ENCODE assay signal across 35 cellular contexts in the genomic region with DNA sequence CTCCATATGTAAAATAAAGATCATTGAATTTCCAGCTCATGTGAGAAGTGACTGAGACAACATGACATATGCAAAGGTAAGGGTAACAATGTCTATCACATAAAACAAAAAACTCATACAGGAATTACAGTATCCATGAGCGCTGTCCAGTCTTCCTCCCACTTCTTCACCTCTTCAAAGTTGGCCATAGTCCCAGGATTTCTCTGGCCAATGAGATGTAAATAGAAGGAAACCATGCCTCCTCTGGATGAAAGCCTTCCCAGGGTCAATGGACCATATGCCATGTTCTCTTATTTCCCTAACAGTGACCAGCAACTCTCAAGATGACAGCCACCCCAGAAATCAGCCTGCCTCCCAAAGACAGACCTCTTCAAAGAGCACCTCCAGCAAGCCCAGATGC.
"Had no signal": no experiment of that assay in that cellular context is flagged by ENCODE, and none has a peak within 500 bp of the region (broad histone marks: within the 10 kb centered on the region; RNA-seq: fewer than 3 reads in every experiment).

No MANE protein-coding gene starts in this region.

- H3K36me3 ChIP-seq: adrenal gland, brain microvascular endothelial cell, breast epithelium had no signal

- H3K9me3 ChIP-seq: adrenal gland, body of pancreas, breast epithelium had no signal

- H3K4me1 ChIP-seq: adrenal gland, breast epithelium had no signal

- H3K4me3 ChIP-seq: adrenal gland, body of pancreas, breast epithelium had no signal

- DNase-seq: activated B cell treated with CpG ODN at 0.5 μM for 24 hours; activated CD4-positive, alpha-beta memory T cell treated with anti-CD3 and anti-CD28 coated beads for 36 hours; activated CD4-positive, alpha-beta T cell treated with anti-CD3 and anti-CD28 coated beads for 4 hours; activated CD4-positive, alpha-beta T cell treated with anti-CD3 and anti-CD28 coated beads, Interleukin-2, amount 10 ng/mL, durations not matched to agents 24 days and 14 days; activated CD4-positive, alpha-beta T cell treated with anti-CD3 and anti-CD28 coated beads, Interleukin-2, amount 50 U/mL, for 1 hour; activated CD4-positive, alpha-beta T cell treated with anti-CD3 and anti-CD28 coated beads, Interleukin-2, amount 50 U/mL, for 4 hours; activated CD4-positive, CD25-positive, alpha-beta regulatory T cell treated with anti-CD3 and anti-CD28 coated beads, Interleukin-2, amount 50 U/mL, for 72 hours; activated CD8-positive, alpha-beta memory T cell treated with anti-CD3 and anti-CD28 coated beads, Interleukin-2, amount 50 U/mL, for 4 hours; activated CD8-positive, alpha-beta T cell treated with anti-CD3 and anti-CD28 coated beads for 36 hours; activated effector memory CD4-positive, alpha-beta T cell treated with anti-CD3 and anti-CD28 coated beads, Interleukin-2, amount 50 U/mL, for 16 hours; activated gamma-delta T cell treated with Interleukin-2 at 50 U/mL for 16 hours; activated naive CD4-positive, alpha-beta T cell; activated naive CD4-positive, alpha-beta T cell treated with anti-CD3 and anti-CD28 coated beads for 36 hours; activated naive CD4-positive, alpha-beta T cell treated with anti-CD3 and anti-CD28 coated beads, Interleukin-2, amount 50 U/mL, for 16 hours; activated naive CD8-positive, alpha-beta T cell treated with anti-CD3 and anti-CD28 coated beads for 36 hours; activated T-cell treated with anti-CD3 and anti-CD28 coated beads for 4 hours; activated T-cell treated with anti-CD3 and anti-CD28 coated beads, Interleukin-2, amount 50 U/mL, for 1 hour; activated T-cell treated with anti-CD3 and anti-CD28 coated beads, Interleukin-2, amount 50 U/mL, for 4 hours; activated T-cell treated with anti-CD3 and anti-CD28 coated beads, Interleukin-2, amount 50 U/mL, for 72 hours; adrenal gland; amniotic stem cell; aorta; body of pancreas; brain microvascular endothelial cell; caudate nucleus; cerebellar nuclear complex; T-helper 1 cell; T-helper 2 cell; T-helper 9 cell had no signal

- ATAC-seq: activated CD8-positive, alpha-beta T cell treated with anti-CD3 and anti-CD28 coated beads for 36 hours; activated naive CD4-positive, alpha-beta T cell treated with anti-CD3 and anti-CD28 coated beads, Interleukin-2, amount 50 U/mL, for 72 hours; activated T-cell treated with anti-CD3 and anti-CD28 coated beads, Interleukin-2, amount 50 U/mL, for 4 hours; activated T-cell treated with anti-CD3 and anti-CD28 coated beads, Interleukin-2, amount 50 U/mL, for 72 hours; activated T-helper 17 cell treated with anti-CD3 and anti-CD28 coated beads, Interleukin-2, amount 50 U/mL, for 72 hours; body of pancreas had no signal

- H3K27ac ChIP-seq: adrenal gland, body of pancreas, brain microvascular endothelial cell, breast epithelium, VCaP had no signal

- H3K27me3 ChIP-seq: adrenal gland, body of pancreas, brain microvascular endothelial cell, breast epithelium had no signal

- FAIRE-seq: astrocyte, TTC549 had no signal
